17 cellular contexts compared by ENCODE assay signal in genomic region chr10:106395061-106395749, GRCh38.
"Had no signal": no experiment of that assay in that cellular context is flagged by ENCODE, and none has a peak within 500 bp of the region (broad histone marks: within the 10 kb centered on the region; RNA-seq: fewer than 3 reads in every experiment).

No MANE protein-coding gene starts in this region.

- H3K27ac ChIP-seq: colonic mucosa, gastrocnemius medialis, left ventricle myocardium inferior, suprapubic skin, transverse colon, uterus had no signal

- FAIRE-seq: small intestine had no signal

- H3K27me3 ChIP-seq: colonic mucosa, gastrocnemius medialis, suprapubic skin, transverse colon, uterus had no signal

- DNase-seq: activated CD4-positive, alpha-beta memory T cell treated with anti-CD3 and anti-CD28 coated beads, Interleukin-2, amount 10 ng/mL, durations not matched to agents 7 days and 5 days; activated CD4-positive, alpha-beta T cell treated with anti-CD3 and anti-CD28 coated beads for 48 hours; activated CD4-positive, CD25-positive, alpha-beta regulatory T cell; activated CD8-positive, alpha-beta memory T cell treated with anti-CD3 and anti-CD28 coated beads, Interleukin-2, amount 10 ng/mL, durations not matched to agents 7 days and 5 days; colonic mucosa; endodermal cell; gastrocnemius medialis; head of caudate nucleus; left ventricle myocardium inferior; right cardiac atrium; small intestine; stimulated activated CD4-positive, alpha-beta T cell treated with anti-CD3 and anti-CD28 coated beads, Interleukin-15, amount 100 ng/mL, for 24 hours; stimulated activated CD4-positive, alpha-beta T cell treated with anti-CD3 and anti-CD28 coated beads, Interleukin-2, amount 100 ng/mL, for 48 hours; stimulated activated naive CD8-positive, alpha-beta T cell treated with anti-CD3 and anti-CD28 coated beads, Interleukin-15, amount 100 ng/mL, for 72 hours; transverse colon; uterus had no signal

- H3K4me3 ChIP-seq: colonic mucosa, gastrocnemius medialis, left ventricle myocardium inferior, suprapubic skin, transverse colon, uterus had no signal

- H3K4me1 ChIP-seq: colonic mucosa, gastrocnemius medialis, suprapubic skin, transverse colon, uterus had no signal

- ATAC-seq: activated CD8-positive, alpha-beta memory T cell treated with anti-CD3 and anti-CD28 coated beads, Interleukin-2, amount 10 ng/mL, durations not matched to agents 7 days and 5 days; gastrocnemius medialis; right cardiac atrium; stimulated activated naive CD8-positive, alpha-beta T cell treated with anti-CD3 and anti-CD28 coated beads, Interleukin-15, amount 100 ng/mL, for 72 hours had no signal

- H3K36me3 ChIP-seq: colonic mucosa, gastrocnemius medialis, left ventricle myocardium inferior, suprapubic skin, transverse colon, uterus had no signal

- H3K9me3 ChIP-seq: colonic mucosa, gastrocnemius medialis, left ventricle myocardium inferior, suprapubic skin, transverse colon, uterus had no signal
